In genomic region chr5:124408738-124409453, GRCh38 we compare ENCODE assay signal across 15 cellular contexts.
A peak's percentile ranks its signal among the peaks of the same experiment; 100 is the strongest.
DNase-seq lines count a peak whose midpoint lies in the region; ATAC-seq and TF ChIP-seq lines count a peak whose summit lies in the region.
"Had no signal": no experiment of that assay in that cellular context is flagged by ENCODE, and none has a peak within 500 bp of the region (broad histone marks: within the 10 kb centered on the region; RNA-seq: fewer than 3 reads in every experiment).

No MANE protein-coding gene starts in this region.

- BruUV-seq in Caco-2 (replicated peaks; lab: Mats Ljungman, UMichigan): no TSS peak

- TF ChIP-seq CTCF in fibroblast of mammary gland (conservative IDR thresholded peaks at IDR 0.05; ENCODE audit: control insufficient read depth, insufficient read depth, low read depth, low read length): no peak
- no peak for TF ChIP-seq CTCF in tibial artery (IDR thresholded peaks at IDR 0.05)
- TF ChIP-seq CTCF in Caco-2 (IDR thresholded peaks at IDR 0.05; ENCODE audit: insufficient read depth in 1 of 2, low read depth in 1 of 2, low read length in 1 of 2, severe bottlenecking in 1 of 2, unreplicated experiment in 1 of 2): no peak
- TF ChIP-seq CTCF in activated CD8-positive, alpha-beta T cell treated with anti-CD3 and anti-CD28 coated beads for 36 hours (IDR thresholded peaks at IDR 0.05): no peak

- no peak overlapping the region for H3K27ac Mint-ChIP-seq in Caco-2 (ENCODE audit: unreplicated experiment)
- no peak overlapping the region for H3K27ac Mint-ChIP-seq in activated T-helper 1 cell treated with anti-CD3 and anti-CD28 coated beads, Interleukin-12 subunit alpha, Interleukin-12 subunit beta, Interleukin-2, Interleukin-4 antibody, amounts not matched to agents 30 ng/mL and 10 ng/mL and 1 ng/mL, durations not matched to agents 14 hours and 24 hours and 36 hours
- H3K27ac Mint-ChIP-seq in activated CD8-positive, alpha-beta T cell treated with anti-CD3 and anti-CD28 coated beads for 36 hours: no peak overlapping the region
- H3K27ac Mint-ChIP-seq: CD14-positive monocyte had no signal

- H3K4me1 Mint-ChIP-seq in Caco-2 (ENCODE audit: low read depth, unreplicated experiment): peaks cover 20% of the 10 kb centered on the region
- H3K4me1 Mint-ChIP-seq in activated T-helper 1 cell treated with anti-CD3 and anti-CD28 coated beads, Interleukin-12 subunit alpha, Interleukin-12 subunit beta, Interleukin-2, Interleukin-4 antibody, amounts not matched to agents 30 ng/mL and 10 ng/mL and 1 ng/mL, durations not matched to agents 14 hours and 24 hours and 36 hours (ENCODE audit: low read depth): no peaks in the 10 kb centered on the region
- H3K4me1 Mint-ChIP-seq in activated CD8-positive, alpha-beta T cell treated with anti-CD3 and anti-CD28 coated beads for 36 hours (ENCODE audit: low read depth): no peaks in the 10 kb centered on the region
- H3K4me1 Mint-ChIP-seq: CD14-positive monocyte; central memory CD8-positive, alpha-beta T cell had no signal

- intact Hi-C loops in tibial artery (cut with DNase I; ENCODE audit: low total_unique reads): no loop called here
- intact Hi-C loops in Caco-2 (cut with micrococcal nuclease; ENCODE audit: unreplicated experiment): no loop called here
- intact Hi-C loops in activated T-helper 1 cell treated with anti-CD3 and anti-CD28 coated beads, Interleukin-12 subunit alpha, Interleukin-12 subunit beta, Interleukin-2, Interleukin-4 antibody, amounts not matched to agents 30 ng/mL and 10 ng/mL and 1 ng/mL, durations not matched to agents 14 hours and 24 hours and 36 hours (cut with micrococcal nuclease): no loop called here
- intact Hi-C loops in activated CD8-positive, alpha-beta T cell treated with anti-CD3 and anti-CD28 coated beads for 36 hours (cut with micrococcal nuclease): no loop called here

- H3K4me1 ChIP-seq in tibial artery (no peaks in the 10 kb centered on the region), Caco-2 (peaks cover 15% of the 10 kb centered on the region)

- POLR2A ChIA-PET in Caco-2 (lab: Charles Lee): no interaction called here
- POLR2A ChIA-PET in activated CD8-positive, alpha-beta T cell treated with anti-CD3 and anti-CD28 coated beads for 36 hours (lab: Charles Lee): no interaction called here

- CTCF ChIA-PET in Caco-2 (lab: Charles Lee): no interaction called here
- CTCF ChIA-PET in activated CD8-positive, alpha-beta T cell treated with anti-CD3 and anti-CD28 coated beads for 36 hours (lab: Charles Lee): no interaction called here

- H3K27ac ChIP-seq in tibial artery: no peak overlapping the region

- DNase-seq in NCI-H226: peak; percentile 46
- DNase-seq in fibroblast of mammary gland (ENCODE audit: low read depth): peak; percentile 37
- DNase-seq in left kidney (ENCODE audit: low read depth, low spot score): peak; percentile 24
- peak; percentile 74 for DNase-seq in superior temporal gyrus (ENCODE audit: extremely low spot score)
- DNase-seq in tibial artery: no peak
- no peak for DNase-seq in Caco-2
- DNase-seq in activated T-helper 1 cell treated with anti-CD3 and anti-CD28 coated beads, Interleukin-12 subunit alpha, Interleukin-12 subunit beta, Interleukin-2, Interleukin-4 antibody, amounts not matched to agents 30 ng/mL and 10 ng/mL and 1 ng/mL, durations not matched to agents 14 hours and 24 hours and 36 hours (ENCODE audit: low spot score): no peak
- DNase-seq in activated CD8-positive, alpha-beta T cell treated with anti-CD3 and anti-CD28 coated beads for 36 hours: no peak
- DNase-seq: activated CD8-positive, alpha-beta memory T cell treated with anti-CD3 and anti-CD28 coated beads for 24 hours; activated gamma-delta T cell treated with Interleukin-2 at 50 U/mL for 16 hours; stimulated activated CD4-positive, alpha-beta T cell treated with anti-CD3 and anti-CD28 coated beads, Interleukin-2, amount 100 ng/mL, for 48 hours had no signal

- peaks cover 17% of the 10 kb centered on the region for H3K9me3 Mint-ChIP-seq in Caco-2 (ENCODE audit: unreplicated experiment)
- no peaks in the 10 kb centered on the region for H3K9me3 Mint-ChIP-seq in activated T-helper 1 cell treated with anti-CD3 and anti-CD28 coated beads, Interleukin-12 subunit alpha, Interleukin-12 subunit beta, Interleukin-2, Interleukin-4 antibody, amounts not matched to agents 30 ng/mL and 10 ng/mL and 1 ng/mL, durations not matched to agents 14 hours and 24 hours and 36 hours
- no peaks in the 10 kb centered on the region for H3K9me3 Mint-ChIP-seq in activated CD8-positive, alpha-beta T cell treated with anti-CD3 and anti-CD28 coated beads for 36 hours

- no peak for ATAC-seq in activated CD8-positive, alpha-beta T cell treated with anti-CD3 and anti-CD28 coated beads for 36 hours
- ATAC-seq: GM12878, HepG2 had no signal

- no peaks in the 10 kb centered on the region for H3K27me3 Mint-ChIP-seq in Caco-2 (ENCODE audit: insufficient read depth, unreplicated experiment)
- H3K27me3 Mint-ChIP-seq in activated T-helper 1 cell treated with anti-CD3 and anti-CD28 coated beads, Interleukin-12 subunit alpha, Interleukin-12 subunit beta, Interleukin-2, Interleukin-4 antibody, amounts not matched to agents 30 ng/mL and 10 ng/mL and 1 ng/mL, durations not matched to agents 14 hours and 24 hours and 36 hours (ENCODE audit: insufficient read depth): no peaks in the 10 kb centered on the region
- no peaks in the 10 kb centered on the region for H3K27me3 Mint-ChIP-seq in activated CD8-positive, alpha-beta T cell treated with anti-CD3 and anti-CD28 coated beads for 36 hours
- H3K27me3 Mint-ChIP-seq: central memory CD8-positive, alpha-beta T cell had no signal

- H3K4me3 ChIP-seq in fibroblast of mammary gland (ENCODE audit: control insufficient read depth, low read depth, low read length): no peak overlapping the region
- H3K4me3 ChIP-seq in tibial artery: no peak overlapping the region
- H3K4me3 ChIP-seq in Caco-2 (ENCODE audit: low read depth, low read length): no peak overlapping the region
- H3K4me3 ChIP-seq: GM12878 had no signal

- H3K27me3 ChIP-seq in tibial artery: no peaks in the 10 kb centered on the region
- no peaks in the 10 kb centered on the region for H3K27me3 ChIP-seq in Caco-2 (replicated peaks; ENCODE audit: control insufficient read depth, insufficient read depth, low read length)

- no peaks in the 10 kb centered on the region for H3K36me3 Mint-ChIP-seq in Caco-2 (ENCODE audit: insufficient read depth, unreplicated experiment)
- H3K36me3 Mint-ChIP-seq in activated T-helper 1 cell treated with anti-CD3 and anti-CD28 coated beads, Interleukin-12 subunit alpha, Interleukin-12 subunit beta, Interleukin-2, Interleukin-4 antibody, amounts not matched to agents 30 ng/mL and 10 ng/mL and 1 ng/mL, durations not matched to agents 14 hours and 24 hours and 36 hours (ENCODE audit: low read depth): no peaks in the 10 kb centered on the region
- H3K36me3 Mint-ChIP-seq in activated CD8-positive, alpha-beta T cell treated with anti-CD3 and anti-CD28 coated beads for 36 hours (ENCODE audit: low read depth): no peaks in the 10 kb centered on the region
- H3K36me3 Mint-ChIP-seq: CD14-positive monocyte had no signal

- H3K9me3 ChIP-seq in tibial artery (no peaks in the 10 kb centered on the region), Caco-2 (peaks cover 4% of the 10 kb centered on the region; the same call in 1 of the 2 replicates)

- H3K36me3 ChIP-seq in tibial artery (no peaks in the 10 kb centered on the region), Caco-2 (ENCODE audit: control insufficient read depth, insufficient read depth, low read length) (no peaks in the 10 kb centered on the region)

- H3K4me3 Mint-ChIP-seq in Caco-2 (ENCODE audit: unreplicated experiment): no peak overlapping the region
- H3K4me3 Mint-ChIP-seq in activated T-helper 1 cell treated with anti-CD3 and anti-CD28 coated beads, Interleukin-12 subunit alpha, Interleukin-12 subunit beta, Interleukin-2, Interleukin-4 antibody, amounts not matched to agents 30 ng/mL and 10 ng/mL and 1 ng/mL, durations not matched to agents 14 hours and 24 hours and 36 hours: no peak overlapping the region
- H3K4me3 Mint-ChIP-seq in activated CD8-positive, alpha-beta T cell treated with anti-CD3 and anti-CD28 coated beads for 36 hours: no peak overlapping the region
- H3K4me3 Mint-ChIP-seq: CD14-positive monocyte; central memory CD8-positive, alpha-beta T cell had no signal

Comparison
In these comparisons a context has a peak if more than half of its experiments do, and no peak if none do; other contexts are left out.
1. DNase-seq: peak in NCI-H226 (single experiment), fibroblast of mammary gland (single experiment), left kidney (single experiment) and superior temporal gyrus (single experiment); none in tibial artery (0 of 2), Caco-2 (0 of 2), activated T-helper 1 cell treated with anti-CD3 and anti-CD28 coated beads, Interleukin-12 subunit alpha, Interleukin-12 subunit beta, Interleukin-2, Interleukin-4 antibody, amounts not matched to agents 30 ng/mL and 10 ng/mL and 1 ng/mL, durations not matched to agents 14 hours and 24 hours and 36 hours (single experiment) and activated CD8-positive, alpha-beta T cell treated with anti-CD3 and anti-CD28 coated beads for 36 hours (single experiment).